Comparison of ENCODE assay signal across 8 cellular contexts in genomic region chr2:171922230-171923022, GRCh38. TPM values are rescaled to one million over a fixed set of nuclear protein-coding genes. Genes with fewer than 3 reads are reported as not detected.
DNase-seq lines count a peak whose midpoint lies in the region; ATAC-seq and TF ChIP-seq lines count a peak whose summit lies in the region.

A gene with protein sequence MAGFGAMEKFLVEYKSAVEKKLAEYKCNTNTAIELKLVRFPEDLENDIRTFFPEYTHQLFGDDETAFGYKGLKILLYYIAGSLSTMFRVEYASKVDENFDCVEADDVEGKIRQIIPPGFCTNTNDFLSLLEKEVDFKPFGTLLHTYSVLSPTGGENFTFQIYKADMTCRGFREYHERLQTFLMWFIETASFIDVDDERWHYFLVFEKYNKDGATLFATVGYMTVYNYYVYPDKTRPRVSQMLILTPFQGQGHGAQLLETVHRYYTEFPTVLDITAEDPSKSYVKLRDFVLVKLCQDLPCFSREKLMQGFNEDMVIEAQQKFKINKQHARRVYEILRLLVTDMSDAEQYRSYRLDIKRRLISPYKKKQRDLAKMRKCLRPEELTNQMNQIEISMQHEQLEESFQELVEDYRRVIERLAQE (plus strand): TSS chr2:171922461. CDS start chr2:171922501, 40 bp downstream.

- peak within 1 kb of the TSS; percentile 80 for H3K9ac ChIP-seq in SK-N-SH

- TF ChIP-seq EP300 in SK-N-SH (IDR thresholded peaks at IDR 0.05; ENCODE audit: borderline replicate concordance in 1 of 2, low read depth in 1 of 2, low read length in 1 of 2), result no peak; a peak in 1 of 4 replicates

- no peaks in the 10 kb centered on the region for H3K9me2 ChIP-seq in SK-N-SH

- TF ChIP-seq CTCF in SK-N-SH (IDR thresholded peaks at IDR 0.05), result no peak

- peaks cover 0 to 23% of the 10 kb centered on the region in 2 experiments for H3K36me3 ChIP-seq in SK-N-SH (replicated peaks in 1 of 2; ENCODE audit: control insufficient read depth in 1 of 2, insufficient read depth in 2 of 2, low read length in 1 of 2)

- CTCF ChIA-PET in SK-N-SH (lab: Yijun Ruan, JAX), result interaction anchor here (1.0 to 1.7 kb wide), 6 partner anchors 11 to 184 kb away, joined by 3 to 5 read pairs (median 3); partner anchors contain the start of gene DLX2

- peak within 1 kb of the TSS; percentile 98 for H2AFZ ChIP-seq in SK-N-SH (ENCODE audit: low read depth)

- no peaks in the 10 kb centered on the region for H3K27me3 ChIP-seq in SK-N-SH (ENCODE audit: insufficient read depth)

- H3F3A ChIP-seq in SK-N-SH (replicated peaks; ENCODE audit: insufficient read depth), result peaks cover 10% of the 10 kb centered on the region

- H4K20me1 ChIP-seq in SK-N-SH (ENCODE audit: insufficient read depth), result no peaks in the 10 kb centered on the region

- ATAC-seq in HG02571 (IDR thresholded peaks at IDR 0.05; ENCODE audit: unreplicated experiment), result peak; percentile 97

- H3K9me3 ChIP-seq in SK-N-SH, result no peaks in the 10 kb centered on the region

- H3K4me1 ChIP-seq in SK-N-SH (ENCODE audit: control insufficient read depth in 1 of 2, insufficient read depth in 2 of 2, low read depth in 1 of 2, low read length in 1 of 2), result peaks cover 7 to 8% of the 10 kb centered on the region in 2 experiments; a peak in 3 of 4 replicates

- peaks cover 47% of the 10 kb centered on the region for H3K79me2 ChIP-seq in SK-N-SH (ENCODE audit: insufficient read depth)

- POLR2A ChIA-PET in SK-N-SH (lab: Yijun Ruan, JAX), result interaction anchor here (1.8 kb wide), 1 partner anchor 8 kb away, joined by 6 read pairs; no protein-coding TSS in a partner anchor

- peak within 1 kb of the TSS; percentile 72 to 80 for H3K4me3 ChIP-seq in SK-N-SH (ENCODE audit: low read depth in 2 of 2, low read length in 1 of 2)

- peak; percentile 97 for DNase-seq in GM04504 (ENCODE audit: low read depth)
- peak; percentile 88 for DNase-seq in NCI-H1048 (lab: John Stamatoyannopoulos, UW)
- DNase-seq in SK-N-SH, result peak; percentile 92
- peak; percentile 97 for DNase-seq in activated naive CD4-positive, alpha-beta T cell treated with anti-CD3 and anti-CD28 coated beads, Interleukin-2, amount 50 U/mL, for 16 hours
- peak; percentile 97 for DNase-seq in germinal center (ENCODE audit: low spot score)
- DNase-seq in non-pigmented ciliary epithelial cell (ENCODE audit: low read depth), result peak; percentile 87
- DNase-seq in superior temporal gyrus (ENCODE audit: extremely low spot score), result peak; percentile 99

- WGBS in SK-N-SH (ENCODE audit: low lambda C conversion rate), result 0% methylated on average over 24 of the region's 61 CpGs

- peak within 1 kb of the TSS; percentile 78 for H3K4me2 ChIP-seq in SK-N-SH

- H3K27ac ChIP-seq in SK-N-SH (ENCODE audit: low read depth in 2 of 2, low read length in 1 of 2), result peak within 1 kb of the TSS; percentile 81 to 82

- TF ChIP-seq RAD21 in SK-N-SH (IDR thresholded peaks at IDR 0.05; ENCODE audit: low read length), result no peak

TF ChIP-seq in SK-N-SH, 30 proteins besides CTCF, POLR2A, EP300 and RAD21 (continues in another document):
- TF ChIP-seq GATA2 (CRISPR knock-in tag; IDR thresholded peaks at IDR 0.05) (no peak), RFX5 (IDR thresholded peaks at IDR 0.05; ENCODE audit: low read length) (0 out of 2 replicates have a peak, but pooled peaks have one; percentile 20), USF1 (IDR thresholded peaks at IDR 0.05; ENCODE audit: borderline replicate concordance, low read depth) (no peak), SIN3A (IDR thresholded peaks at IDR 0.05; ENCODE audit: borderline replicate concordance, low read depth, low read length) (0 out of 2 replicates have a peak, but pooled peaks have one; percentile 30), EZH2phosphoT487 (IDR thresholded peaks at IDR 0.05; ENCODE audit: borderline replicate concordance, low read depth) (no peak), ELF1 (IDR thresholded peaks at IDR 0.05) (peak; percentile 24; the same call in 1 of the 2 replicates), POLR2AphosphoS5 (IDR thresholded peaks at IDR 0.05; ENCODE audit: low read depth, low read length) (peak; percentile 65; the same call in 1 of the 2 replicates), PBX3 (IDR thresholded peaks at IDR 0.05) (no peak), FOXM1 (IDR thresholded peaks at IDR 0.05; ENCODE audit: low read depth) (no peak), TAF1 (IDR thresholded peaks at IDR 0.05; ENCODE audit: borderline replicate concordance, low read depth, low read length) (peak; percentile 52; the same call in 1 of the 2 replicates), FOSL2 (IDR thresholded peaks at IDR 0.05; ENCODE audit: borderline replicate concordance, low read depth) (peak; percentile 2; the same call in 1 of the 2 replicates), USF2 (IDR thresholded peaks at IDR 0.05; ENCODE audit: borderline replicate concordance, low read depth, low read length) (no peak), CHD2 (IDR thresholded peaks at IDR 0.05; ENCODE audit: low read length, partially characterized antibody) (no peak), MEF2A (IDR thresholded peaks at IDR 0.05; ENCODE audit: borderline replicate concordance, low read depth) (no peak), IRF3 (IDR thresholded peaks at IDR 0.05; ENCODE audit: low read depth, low read length) (no peak), TCF12 (IDR thresholded peaks at IDR 0.05) (no peak), NFIC (IDR thresholded peaks at IDR 0.05; ENCODE audit: borderline replicate concordance) (peak; percentile 36; the same call in 1 of the 2 replicates), YY1 (IDR thresholded peaks at IDR 0.05; ENCODE audit: low read depth) (peak; percentile 69), GABPA (IDR thresholded peaks at IDR 0.05; ENCODE audit: low read depth) (peak; percentile 83), RXRA (IDR thresholded peaks at IDR 0.05; ENCODE audit: borderline replicate concordance, low read depth) (no peak)
- TF ChIP-seq, protein P1, sequence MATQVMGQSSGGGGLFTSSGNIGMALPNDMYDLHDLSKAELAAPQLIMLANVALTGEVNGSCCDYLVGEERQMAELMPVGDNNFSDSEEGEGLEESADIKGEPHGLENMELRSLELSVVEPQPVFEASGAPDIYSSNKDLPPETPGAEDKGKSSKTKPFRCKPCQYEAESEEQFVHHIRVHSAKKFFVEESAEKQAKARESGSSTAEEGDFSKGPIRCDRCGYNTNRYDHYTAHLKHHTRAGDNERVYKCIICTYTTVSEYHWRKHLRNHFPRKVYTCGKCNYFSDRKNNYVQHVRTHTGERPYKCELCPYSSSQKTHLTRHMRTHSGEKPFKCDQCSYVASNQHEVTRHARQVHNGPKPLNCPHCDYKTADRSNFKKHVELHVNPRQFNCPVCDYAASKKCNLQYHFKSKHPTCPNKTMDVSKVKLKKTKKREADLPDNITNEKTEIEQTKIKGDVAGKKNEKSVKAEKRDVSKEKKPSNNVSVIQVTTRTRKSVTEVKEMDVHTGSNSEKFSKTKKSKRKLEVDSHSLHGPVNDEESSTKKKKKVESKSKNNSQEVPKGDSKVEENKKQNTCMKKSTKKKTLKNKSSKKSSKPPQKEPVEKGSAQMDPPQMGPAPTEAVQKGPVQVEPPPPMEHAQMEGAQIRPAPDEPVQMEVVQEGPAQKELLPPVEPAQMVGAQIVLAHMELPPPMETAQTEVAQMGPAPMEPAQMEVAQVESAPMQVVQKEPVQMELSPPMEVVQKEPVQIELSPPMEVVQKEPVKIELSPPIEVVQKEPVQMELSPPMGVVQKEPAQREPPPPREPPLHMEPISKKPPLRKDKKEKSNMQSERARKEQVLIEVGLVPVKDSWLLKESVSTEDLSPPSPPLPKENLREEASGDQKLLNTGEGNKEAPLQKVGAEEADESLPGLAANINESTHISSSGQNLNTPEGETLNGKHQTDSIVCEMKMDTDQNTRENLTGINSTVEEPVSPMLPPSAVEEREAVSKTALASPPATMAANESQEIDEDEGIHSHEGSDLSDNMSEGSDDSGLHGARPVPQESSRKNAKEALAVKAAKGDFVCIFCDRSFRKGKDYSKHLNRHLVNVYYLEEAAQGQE (IDR thresholded peaks at IDR 0.05; ENCODE audit: low read depth, low read length), result no peak

RNA-seq across cellular contexts. Expression of the gene that starts here (rescaled TPM):
- 18.6 and 21.5 TPM in 2 replicates for polyA plus RNA-seq in SK-N-SH (2012; rRNA removed)
- polyA plus RNA-seq in SK-N-SH (2012; cell fraction: cytosol; rRNA removed), result 30.8 and 45.8 TPM in 2 replicates
- polyA plus RNA-seq in SK-N-SH (2012; cell fraction: nucleus; rRNA removed), result 4.9 and 12.0 TPM in 2 replicates

Comparison
In these comparisons a context has a peak if more than half of its experiments do, and no peak if none do; other contexts are left out.
1. Peak in every context shown above with its lines: DNase-seq, ATAC-seq, H3K4me3 ChIP-seq and H3K27ac ChIP-seq.